Comparison of ENCODE assay signal across 19 cellular contexts in the genomic region with DNA sequence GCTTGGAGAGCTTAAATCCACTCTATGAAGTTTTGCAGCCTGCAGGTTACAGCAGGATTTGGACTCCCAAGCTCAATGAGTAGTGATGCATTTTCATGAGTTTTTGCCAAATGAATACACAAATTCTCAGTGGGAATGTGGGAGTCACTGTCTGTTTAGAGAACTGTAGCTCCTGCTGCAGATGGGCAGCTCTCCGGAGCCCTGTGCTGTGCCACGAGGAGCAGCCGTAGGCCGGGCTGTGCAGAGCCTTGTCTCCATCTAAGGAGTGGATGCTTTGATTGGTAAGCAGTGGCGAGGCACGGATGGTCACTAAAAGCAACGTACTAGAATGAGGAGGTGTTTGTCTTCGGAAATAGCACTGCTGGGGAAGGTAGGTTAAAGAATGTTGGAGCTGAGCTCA.
"Had no signal": no experiment of that assay in that cellular context is flagged by ENCODE, and none has a peak within 500 bp of the region (broad histone marks: within the 10 kb centered on the region; RNA-seq: fewer than 3 reads in every experiment).

No MANE protein-coding gene starts in this region.

- H3K9me3 Mint-ChIP-seq: activated naive CD8-positive, alpha-beta T cell treated with anti-CD3 and anti-CD28 coated beads, Interleukin-2, amount 10 ng/mL, durations not matched to agents 7 days and 5 days; activated T-cell treated with anti-CD3 and anti-CD28 coated beads, Interleukin-2, amount 50 U/mL, for 24 hours; activated T-helper 2 cell treated with anti-CD3 and anti-CD28 coated beads, Interferon-gamma antibody, Interleukin-2, Interleukin-4, amounts not matched to agents 10 μg/mL and 5 μg/mL and 100 μg/mL, durations not matched to agents 14 hours and 24 hours and 36 hours; naive thymus-derived CD8-positive, alpha-beta T cell had no signal

- H3K27me3 ChIP-seq: cardiac muscle cell, tibial artery had no signal

- H3K4me3 ChIP-seq: cardiac muscle cell, left ventricle myocardium inferior, psoas muscle, tibial artery had no signal

- H3K27me3 Mint-ChIP-seq: activated naive CD8-positive, alpha-beta T cell treated with anti-CD3 and anti-CD28 coated beads, Interleukin-2, amount 10 ng/mL, durations not matched to agents 7 days and 5 days; activated T-cell treated with anti-CD3 and anti-CD28 coated beads, Interleukin-2, amount 50 U/mL, for 24 hours; naive thymus-derived CD8-positive, alpha-beta T cell had no signal

- H3K4me3 Mint-ChIP-seq: activated naive CD8-positive, alpha-beta T cell treated with anti-CD3 and anti-CD28 coated beads, Interleukin-2, amount 10 ng/mL, durations not matched to agents 7 days and 5 days; activated T-cell treated with anti-CD3 and anti-CD28 coated beads, Interleukin-2, amount 50 U/mL, for 24 hours had no signal

- H3K4me1 ChIP-seq: left ventricle myocardium inferior, psoas muscle, tibial artery had no signal

- H3K9me3 ChIP-seq: left ventricle myocardium inferior, psoas muscle, tibial artery had no signal

- H3K36me3 Mint-ChIP-seq: activated naive CD8-positive, alpha-beta T cell treated with anti-CD3 and anti-CD28 coated beads, Interleukin-2, amount 10 ng/mL, durations not matched to agents 7 days and 5 days had no signal

- H3K27ac ChIP-seq: cardiac muscle cell, left ventricle myocardium inferior, psoas muscle, tibial artery had no signal

- ATAC-seq: naive thymus-derived CD8-positive, alpha-beta T cell; psoas muscle; right cardiac atrium had no signal

- H3K27ac Mint-ChIP-seq: activated naive CD8-positive, alpha-beta T cell treated with anti-CD3 and anti-CD28 coated beads, Interleukin-2, amount 10 ng/mL, durations not matched to agents 7 days and 5 days; activated T-cell treated with anti-CD3 and anti-CD28 coated beads, Interleukin-2, amount 50 U/mL, for 24 hours; activated T-helper 2 cell treated with anti-CD3 and anti-CD28 coated beads, Interferon-gamma antibody, Interleukin-2, Interleukin-4, amounts not matched to agents 10 μg/mL and 5 μg/mL and 100 μg/mL, durations not matched to agents 14 hours and 24 hours and 36 hours had no signal

- H3K4me1 Mint-ChIP-seq: activated naive CD8-positive, alpha-beta T cell treated with anti-CD3 and anti-CD28 coated beads, Interleukin-2, amount 10 ng/mL, durations not matched to agents 7 days and 5 days had no signal

- DNase-seq: activated CD4-positive, CD25-positive, alpha-beta regulatory T cell treated with anti-CD3 and anti-CD28 coated beads, Interleukin-2, amount 50 U/mL, for 72 hours; activated CD8-positive, alpha-beta memory T cell treated with anti-CD3 and anti-CD28 coated beads for 24 hours; activated CD8-positive, alpha-beta memory T cell treated with anti-CD3 and anti-CD28 coated beads, Interleukin-2, amount 50 U/mL, for 4 hours; activated naive CD4-positive, alpha-beta T cell treated with Interleukin-2 at 50 U/mL for 16 hours; activated naive CD8-positive, alpha-beta T cell treated with anti-CD3 and anti-CD28 coated beads, Interleukin-2, amount 10 ng/mL, durations not matched to agents 7 days and 5 days; activated T-cell treated with anti-CD3 and anti-CD28 coated beads, Interleukin-2, amount 50 U/mL, for 24 hours; effector CD4-positive, alpha-beta T cell; erythroblast; foreskin fibroblast; kidney glomerular epithelial cell; left ventricle myocardium inferior; naive thymus-derived CD8-positive, alpha-beta T cell; psoas muscle; right cardiac atrium; stimulated activated CD4-positive, alpha-beta T cell treated with anti-CD3 and anti-CD28 coated beads, Interleukin-4, amount 100 ng/mL, for 24 hours; stimulated activated naive CD4-positive, alpha-beta T cell treated with Interleukin-2 at 50 U/mL for 16 hours; tibial artery had no signal
